ENCODE assay signal across 9 cellular contexts in the genomic region with DNA sequence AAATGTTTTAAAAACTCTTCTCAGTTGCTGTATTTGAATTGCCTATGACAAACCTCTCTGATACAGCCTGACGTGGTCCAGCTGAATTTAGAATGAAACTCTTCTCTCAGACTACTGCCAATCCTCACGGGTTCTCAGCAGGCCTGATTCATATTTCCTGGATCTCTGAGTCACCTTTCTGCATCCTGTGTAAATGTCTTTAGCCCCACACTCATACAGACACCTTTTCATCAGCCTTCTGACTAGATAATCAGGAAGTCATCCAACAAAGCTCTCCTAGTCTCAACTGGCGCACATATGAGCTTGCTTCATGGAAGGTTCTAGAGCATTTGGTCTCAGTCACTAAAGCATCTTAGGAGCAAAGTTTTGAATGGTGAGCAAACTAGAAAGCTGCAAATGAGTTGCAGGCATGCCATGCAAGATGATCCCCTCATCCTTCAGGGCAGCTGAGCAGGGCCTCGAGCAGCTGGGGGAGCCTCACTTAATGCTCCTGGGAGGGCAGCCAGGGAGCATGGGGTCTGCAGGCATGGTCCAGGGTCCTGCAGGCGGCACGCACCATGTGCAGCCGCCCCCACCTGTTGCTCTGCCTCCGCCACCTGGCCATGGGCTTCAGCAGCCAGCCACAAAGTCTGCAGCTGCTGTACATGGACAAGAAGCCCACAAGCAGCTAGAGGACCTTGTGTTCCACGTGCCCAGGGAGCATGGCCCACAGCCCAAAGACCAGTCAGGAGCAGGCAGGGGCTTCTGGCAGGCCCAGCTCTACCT.
A peak's percentile ranks its signal among the peaks of the same experiment; 100 is the strongest.
DNase-seq lines count a peak whose midpoint lies in the region; ATAC-seq and TF ChIP-seq lines count a peak whose summit lies in the region.
"Had no signal": no experiment of that assay in that cellular context is flagged by ENCODE, and none has a peak within 500 bp of the region (broad histone marks: within the 10 kb centered on the region; RNA-seq: fewer than 3 reads in every experiment).

No MANE protein-coding gene starts in this region.

- no peaks in the 10 kb centered on the region for H3K36me3 ChIP-seq in fibroblast of lung (ENCODE audit: control insufficient read depth, insufficient read depth, low read length)

- peak overlapping the region; percentile 27 for H3K27ac ChIP-seq in fibroblast of lung (ENCODE audit: insufficient read depth, low read length)
- H3K27ac ChIP-seq: parathyroid adenoma had no signal

- H3K4me3 ChIP-seq in fibroblast of lung (replicated peaks in 1 of 4; ENCODE audit: control extremely low read depth in 1 of 4, insufficient read depth in 1 of 4, low read depth in 3 of 4, low read length in 4 of 4): no peak overlapping the region

- CTCF ChIA-PET in activated B cell treated with CpG ODN at 0.5 μM for 24 hours (lab: Charles Lee): no interaction called here

- peak; percentile 47 for ATAC-seq in activated B cell treated with CpG ODN at 0.5 μM for 24 hours (ENCODE audit: low read depth)
- ATAC-seq in stimulated activated effector memory CD8-positive, alpha-beta T cell treated with anti-CD3 and anti-CD28 coated beads, Interleukin-12 subunit alpha, Interleukin-12 subunit beta, amount 100 ng/mL, for 72 hours: peak; percentile 99

- H3K9ac ChIP-seq in fibroblast of lung (ENCODE audit: insufficient read depth, low read length): no peak overlapping the region
- H3K9ac ChIP-seq: parathyroid adenoma had no signal

- H3K4me1 ChIP-seq in fibroblast of lung (ENCODE audit: control insufficient read depth, extremely low read depth, insufficient read depth, low read length): peaks cover 25% of the 10 kb centered on the region
- H3K4me1 ChIP-seq: parathyroid adenoma had no signal

- H3K27ac Mint-ChIP-seq in activated B cell treated with CpG ODN at 0.5 μM for 24 hours: no peak overlapping the region
- H3K27ac Mint-ChIP-seq in stimulated activated effector memory CD8-positive, alpha-beta T cell treated with anti-CD3 and anti-CD28 coated beads, Interleukin-12 subunit alpha, Interleukin-12 subunit beta, amount 100 ng/mL, for 72 hours: peak overlapping the region; percentile 87

- H3K9me3 Mint-ChIP-seq in activated B cell treated with CpG ODN at 0.5 μM for 24 hours: no peaks in the 10 kb centered on the region
- no peaks in the 10 kb centered on the region for H3K9me3 Mint-ChIP-seq in stimulated activated effector memory CD8-positive, alpha-beta T cell treated with anti-CD3 and anti-CD28 coated beads, Interleukin-12 subunit alpha, Interleukin-12 subunit beta, amount 100 ng/mL, for 72 hours

- H3K9me3 ChIP-seq in fibroblast of lung (ENCODE audit: control insufficient read depth, insufficient read depth, low read depth, low read length): no peaks in the 10 kb centered on the region

- H3K4me2 ChIP-seq in fibroblast of lung (ENCODE audit: extremely low read depth, insufficient read depth, low read length): no peak overlapping the region

- no peaks in the 10 kb centered on the region for H3K27me3 Mint-ChIP-seq in activated B cell treated with CpG ODN at 0.5 μM for 24 hours

- DNase-seq in activated gamma-delta T cell treated with Interleukin-2 at 50 U/mL for 16 hours (peak; percentile 20), activated gamma-delta T cell (lab: John Stamatoyannopoulos, UW) (no peak), activated B cell treated with CpG ODN at 0.5 μM for 24 hours (no peak), fibroblast of lung (ENCODE audit: low read depth in 2 of 2) (peak; percentile 67 to 95), GDM1 (lab: John Stamatoyannopoulos, UW) (no peak), OCI-M1 (lab: John Stamatoyannopoulos, UW) (no peak), UCSD-AML1 (lab: John Stamatoyannopoulos, UW; ENCODE audit: unreplicated experiment) (no peak)
- peak in 1 of 2 donors; percentile 68 for DNase-seq in stimulated activated effector memory CD8-positive, alpha-beta T cell treated with anti-CD3 and anti-CD28 coated beads, Interleukin-12 subunit alpha, Interleukin-12 subunit beta, amount 100 ng/mL, for 72 hours (ENCODE audit: low spot score in 2 of 2)

- intact Hi-C loops in activated B cell treated with CpG ODN at 0.5 μM for 24 hours (cut with micrococcal nuclease): no loop called here

- H3K4me3 Mint-ChIP-seq in activated B cell treated with CpG ODN at 0.5 μM for 24 hours: no peak overlapping the region
- peak overlapping the region; percentile 20 for H3K4me3 Mint-ChIP-seq in stimulated activated effector memory CD8-positive, alpha-beta T cell treated with anti-CD3 and anti-CD28 coated beads, Interleukin-12 subunit alpha, Interleukin-12 subunit beta, amount 100 ng/mL, for 72 hours

- no peaks in the 10 kb centered on the region for H3K36me3 Mint-ChIP-seq in activated B cell treated with CpG ODN at 0.5 μM for 24 hours (ENCODE audit: low read depth)
- H3K36me3 Mint-ChIP-seq in stimulated activated effector memory CD8-positive, alpha-beta T cell treated with anti-CD3 and anti-CD28 coated beads, Interleukin-12 subunit alpha, Interleukin-12 subunit beta, amount 100 ng/mL, for 72 hours: no peaks in the 10 kb centered on the region

- POLR2A ChIA-PET in activated B cell treated with CpG ODN at 0.5 μM for 24 hours (lab: Charles Lee): interaction anchor here (0.8 kb wide), 1 partner anchor 14 kb away, joined by 3 read pairs; no protein-coding TSS in a partner anchor

- no peaks in the 10 kb centered on the region for H3K27me3 ChIP-seq in fibroblast of lung (ENCODE audit: control insufficient read depth, insufficient read depth, low read length)

- no peak for TF ChIP-seq CTCF in activated B cell treated with CpG ODN at 0.5 μM for 24 hours (IDR thresholded peaks at IDR 0.05)
- TF ChIP-seq CTCF in fibroblast of lung (conservative IDR thresholded peaks at IDR 0.05 in 1 of 2, IDR thresholded peaks at IDR 0.05 in 1 of 2; ENCODE audit: low read depth in 1 of 2, low read length in 2 of 2): no peak

- H3K79me2 ChIP-seq in fibroblast of lung (ENCODE audit: control insufficient read depth, insufficient read depth, low read length): no peaks in the 10 kb centered on the region
- H3K79me2 ChIP-seq: parathyroid adenoma had no signal

- no peak overlapping the region for H2AFZ ChIP-seq in fibroblast of lung (ENCODE audit: low read length)
- H2AFZ ChIP-seq: parathyroid adenoma had no signal

- no peaks in the 10 kb centered on the region for H4K20me1 ChIP-seq in fibroblast of lung (ENCODE audit: control insufficient read depth, extremely low read depth, insufficient read depth, low read length)

- no peaks in the 10 kb centered on the region for H3K4me1 Mint-ChIP-seq in activated B cell treated with CpG ODN at 0.5 μM for 24 hours
- peaks cover 26% of the 10 kb centered on the region for H3K4me1 Mint-ChIP-seq in stimulated activated effector memory CD8-positive, alpha-beta T cell treated with anti-CD3 and anti-CD28 coated beads, Interleukin-12 subunit alpha, Interleukin-12 subunit beta, amount 100 ng/mL, for 72 hours

Comparison
In these comparisons a context has a peak if more than half of its experiments do, and no peak if none do; other contexts are left out.
1. DNase-seq: peak in activated gamma-delta T cell treated with Interleukin-2 at 50 U/mL for 16 hours (single experiment) and fibroblast of lung (2 of 2); none in activated gamma-delta T cell (single experiment), activated B cell treated with CpG ODN at 0.5 μM for 24 hours (single experiment), GDM1 (single experiment), OCI-M1 (single experiment) and UCSD-AML1 (single experiment).